ENCODE assay signal across 12 cellular contexts in genomic region chr2:201887851-201888451, GRCh38.
DNase-seq lines count a peak whose midpoint lies in the region; ATAC-seq and TF ChIP-seq lines count a peak whose summit lies in the region.
"Had no signal": no experiment of that assay in that cellular context is flagged by ENCODE, and none has a peak within 500 bp of the region (broad histone marks: within the 10 kb centered on the region; RNA-seq: fewer than 3 reads in every experiment).

No MANE protein-coding gene starts in this region.

- peaks cover 51% of the 10 kb centered on the region for H3K4me1 Mint-ChIP-seq in progenitor cell of endocrine pancreas (ENCODE audit: low read depth)
- H3K4me1 Mint-ChIP-seq: activated T-helper 17 cell treated with anti-CD3 and anti-CD28 coated beads, Interleukin-2, amount 50 U/mL, for 72 hours had no signal

- H3K4me3 ChIP-seq in GM23248 (peak overlapping the region; percentile 62), OCI-LY3 (ENCODE audit: low read length) (peak overlapping the region; percentile 67)

- H2AFZ ChIP-seq in GM23248 (peak overlapping the region; percentile 50), OCI-LY3 (ENCODE audit: low read depth, low read length) (peak overlapping the region; percentile 60)

- H3K27ac ChIP-seq in GM23248 (no peak overlapping the region), OCI-LY3 (ENCODE audit: low read length) (no peak overlapping the region)

- ATAC-seq in GM19397 (IDR thresholded peaks at IDR 0.05; ENCODE audit: unreplicated experiment) = no peak
- no peak for ATAC-seq in GM19467 (IDR thresholded peaks at IDR 0.05; ENCODE audit: unreplicated experiment)
- no peak for ATAC-seq in HG03442 (IDR thresholded peaks at IDR 0.05; ENCODE audit: unreplicated experiment)
- ATAC-seq: activated CD4-positive, CD25-positive, alpha-beta regulatory T cell treated with anti-CD3 and anti-CD28 coated beads, Interleukin-2, amount 50 U/mL, for 24 hours; activated T-helper 17 cell treated with anti-CD3 and anti-CD28 coated beads, Interleukin-2, amount 50 U/mL, for 72 hours had no signal

- H3K9ac ChIP-seq in GM23248 (peak overlapping the region; percentile 13; the same call in 1 of the 2 replicates), OCI-LY3 (ENCODE audit: low read length) (peak overlapping the region; percentile 8; the same call in 1 of the 2 replicates)

- H3K4me3 Mint-ChIP-seq in progenitor cell of endocrine pancreas (ENCODE audit: low read depth) = peak overlapping the region; percentile 25
- H3K4me3 Mint-ChIP-seq: activated T-helper 17 cell treated with anti-CD3 and anti-CD28 coated beads, Interleukin-2, amount 50 U/mL, for 72 hours had no signal

- no peaks in the 10 kb centered on the region for H3K9me3 Mint-ChIP-seq in progenitor cell of endocrine pancreas (ENCODE audit: low read depth)
- H3K9me3 Mint-ChIP-seq: activated T-helper 17 cell treated with anti-CD3 and anti-CD28 coated beads, Interleukin-2, amount 50 U/mL, for 72 hours had no signal

- DNase-seq in GM23248 (peak; percentile 7), fibroblast of peridontal ligament (ENCODE audit: extremely low read depth) (peak; percentile 59), progenitor cell of endocrine pancreas (ENCODE audit: low spot score, unreplicated experiment) (no peak), NCI-H1048 (lab: John Stamatoyannopoulos, UW) (no peak)
- DNase-seq: stimulated activated CD4-positive, alpha-beta T cell treated with anti-CD3 and anti-CD28 coated beads, Interleukin-4, amount 100 ng/mL, for 4 hours; substantia nigra had no signal

- H4K20me1 ChIP-seq in GM23248 (ENCODE audit: insufficient read depth) = no peaks in the 10 kb centered on the region
- H4K20me1 ChIP-seq in OCI-LY3 (ENCODE audit: insufficient read depth, low read length) = no peaks in the 10 kb centered on the region

- H3K9me2 ChIP-seq in GM23248 (ENCODE audit: insufficient read depth) = no peaks in the 10 kb centered on the region

- H3K9me3 ChIP-seq in GM23248 (ENCODE audit: low read depth) (no peaks in the 10 kb centered on the region), OCI-LY3 (ENCODE audit: insufficient read depth, low read length) (no peaks in the 10 kb centered on the region)

- 9 to 17% methylated on average over 9 of the region's 9 CpGs for WGBS in GM23248 (ENCODE audit: low coverage in 1 of 2, low lambda C conversion rate in 2 of 2, missing lambda C conversion rate in 2 of 2), 2 experiments

- peaks cover 23% of the 10 kb centered on the region; the same call in 1 of the 2 replicates for H3K4me1 ChIP-seq in GM23248 (ENCODE audit: insufficient read depth)
- peaks cover 16% of the 10 kb centered on the region for H3K4me1 ChIP-seq in OCI-LY3 (ENCODE audit: low read length)

- TF ChIP-seq CTCF in OCI-LY3 (IDR thresholded peaks at IDR 0.05; ENCODE audit: low read depth, low read length) (no peak), progenitor cell of endocrine pancreas (IDR thresholded peaks at IDR 0.05; ENCODE audit: unreplicated experiment) (no peak)

- H3K79me2 ChIP-seq in GM23248 (ENCODE audit: insufficient read depth) = no peaks in the 10 kb centered on the region
- no peaks in the 10 kb centered on the region for H3K79me2 ChIP-seq in OCI-LY3 (ENCODE audit: low read length)

- H3K27ac Mint-ChIP-seq in progenitor cell of endocrine pancreas = peak overlapping the region; percentile 54
- H3K27ac Mint-ChIP-seq: activated T-helper 17 cell treated with anti-CD3 and anti-CD28 coated beads, Interleukin-2, amount 50 U/mL, for 72 hours had no signal

- H3F3A ChIP-seq in GM23248 (ENCODE audit: insufficient read depth) = no peaks in the 10 kb centered on the region; the same call in 1 of the 2 replicates

- no peaks in the 10 kb centered on the region for H3K36me3 Mint-ChIP-seq in progenitor cell of endocrine pancreas (ENCODE audit: insufficient read depth)

- H3K27me3 ChIP-seq in GM23248 (replicated peaks; ENCODE audit: insufficient read depth) = peaks cover 10% of the 10 kb centered on the region; the same call in 1 of the 2 replicates
- peaks cover 23% of the 10 kb centered on the region for H3K27me3 ChIP-seq in OCI-LY3 (ENCODE audit: low read depth, low read length)

- H3K36me3 ChIP-seq in GM23248 (ENCODE audit: low read depth) = no peaks in the 10 kb centered on the region
- H3K36me3 ChIP-seq in OCI-LY3 (replicated peaks; ENCODE audit: low read depth, low read length) = no peaks in the 10 kb centered on the region

- H3K4me2 ChIP-seq in GM23248 (ENCODE audit: unreplicated experiment) (peak overlapping the region; percentile 88), OCI-LY3 (ENCODE audit: low read length) (peak overlapping the region; percentile 89)

- H3K27me3 Mint-ChIP-seq in progenitor cell of endocrine pancreas = no peaks in the 10 kb centered on the region

- in situ Hi-C loops in GM23248 (cut with MboI) = no loop called here

Comparison
In these comparisons a context has a peak if more than half of its experiments do, and no peak if none do; other contexts are left out.
1. DNase-seq: peak in GM23248 (single experiment) and fibroblast of peridontal ligament (single experiment); none in progenitor cell of endocrine pancreas (single experiment) and NCI-H1048 (single experiment).